9 cellular contexts compared by ENCODE assay signal in the genomic region with DNA sequence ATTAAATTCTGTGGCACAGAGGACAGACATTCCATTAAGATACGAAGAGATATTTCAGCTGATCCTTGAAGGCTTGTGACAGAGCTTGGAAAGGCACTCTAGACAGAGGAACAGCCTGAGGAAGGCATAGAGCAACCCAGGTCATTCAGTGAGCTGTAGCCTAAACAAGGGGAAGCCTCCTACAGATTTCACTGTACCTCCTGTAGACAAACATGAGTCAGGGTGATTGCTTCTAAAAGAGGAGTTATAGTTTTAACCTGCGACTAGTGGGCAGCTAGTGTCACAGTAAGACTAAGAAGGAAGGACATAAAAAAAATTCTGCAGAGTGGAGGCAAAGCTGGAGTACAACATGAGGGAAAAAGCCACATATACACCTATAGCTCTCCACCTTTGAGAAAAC. TPM values are rescaled to one million over a fixed set of nuclear protein-coding genes. Genes with fewer than 3 reads are reported as not detected.
DNase-seq lines count a peak whose midpoint lies in the region; ATAC-seq, FAIRE-seq and TF ChIP-seq lines count a peak whose summit lies in the region.
"Had no signal": no experiment of that assay in that cellular context is flagged by ENCODE, and none has a peak within 500 bp of the region (broad histone marks: within the 10 kb centered on the region; RNA-seq: fewer than 3 reads in every experiment).

No MANE protein-coding gene starts in this region.

- H3K27me3 Mint-ChIP-seq in stimulated activated memory B cell treated with anti-CD40 and anti-IgM and Interleukin-4, amounts not matched to agents 10 μg/mL and 1 μg/mL and 100 μg/mL, for 72 hours: no peaks in the 10 kb centered on the region
- no peaks in the 10 kb centered on the region for H3K27me3 Mint-ChIP-seq in naive thymus-derived CD8-positive, alpha-beta T cell

- H3K27me3 ChIP-seq in heart right ventricle (no peaks in the 10 kb centered on the region), bronchial epithelial cell (ENCODE audit: control insufficient read depth, insufficient read depth, low read length) (no peaks in the 10 kb centered on the region)

- H3K27ac Mint-ChIP-seq in stimulated activated memory B cell treated with anti-CD40 and anti-IgM and Interleukin-4, amounts not matched to agents 10 μg/mL and 1 μg/mL and 100 μg/mL, for 72 hours: peak overlapping the region; percentile 81
- H3K27ac Mint-ChIP-seq in naive thymus-derived CD8-positive, alpha-beta T cell: peak overlapping the region in 2 of 10 donors; percentile 22 to 60

- intact Hi-C loops in heart right ventricle (cut with DNase I): loop anchor here in 4 of 10 donors (5.0 to 10.0 kb wide), 2 partner anchors 53 to 55 kb away; a partner anchor contains a TSS
- intact Hi-C loops in cardiac septum (cut with DNase I): loop anchor here (2.0 kb wide), 1 partner anchor 57 kb away; a partner anchor contains a TSS

- no peak for DNase-seq in heart right ventricle
- DNase-seq in cardiac septum (ENCODE audit: low spot score): no peak
- peak; percentile 12 to 16 for DNase-seq in Kasumi-1 (lab: John Stamatoyannopoulos, UW)
- peak; percentile 72 for DNase-seq in bronchial epithelial cell (ENCODE audit: low read depth)
- no peak for DNase-seq in naive thymus-derived CD8-positive, alpha-beta T cell
- DNase-seq in stimulated activated CD4-positive, alpha-beta T cell treated with anti-CD3 and anti-CD28 coated beads, Interleukin-12 subunit alpha, Interleukin-12 subunit beta, amount 100 ng/mL, for 4 hours: no peak
- DNase-seq in activated effector memory CD4-positive, alpha-beta T cell treated with anti-CD3 and anti-CD28 coated beads, Interleukin-2, amount 50 U/mL, for 16 hours: no peak

- peak in 4 of 8 donors; percentile 49 to 71 (median 60) for ATAC-seq in heart right ventricle
- ATAC-seq in stimulated activated memory B cell treated with anti-CD40 and anti-IgM and Interleukin-4, amounts not matched to agents 10 μg/mL and 1 μg/mL and 100 μg/mL, for 72 hours: peak; percentile 60
- no peak for ATAC-seq in naive thymus-derived CD8-positive, alpha-beta T cell

- H3K4me3 ChIP-seq in heart right ventricle (no peak overlapping the region), bronchial epithelial cell (ENCODE audit: low read depth, low read length) (no peak overlapping the region)

- peaks cover 9 to 50% (median 30%) of the 10 kb centered on the region in 9 donors for H3K4me1 ChIP-seq in heart right ventricle

- H3K27ac ChIP-seq in heart right ventricle: peak overlapping the region in 7 of 10 donors; percentile 65 to 80 (median 70)

- peaks cover 34% of the 10 kb centered on the region for H3K36me3 Mint-ChIP-seq in stimulated activated memory B cell treated with anti-CD40 and anti-IgM and Interleukin-4, amounts not matched to agents 10 μg/mL and 1 μg/mL and 100 μg/mL, for 72 hours
- H3K36me3 Mint-ChIP-seq in naive thymus-derived CD8-positive, alpha-beta T cell: peaks cover 26 to 54% (median 46%) of the 10 kb centered on the region in 3 donors

- peak overlapping the region; percentile 26 for H3K4me3 Mint-ChIP-seq in stimulated activated memory B cell treated with anti-CD40 and anti-IgM and Interleukin-4, amounts not matched to agents 10 μg/mL and 1 μg/mL and 100 μg/mL, for 72 hours
- no peak overlapping the region for H3K4me3 Mint-ChIP-seq in naive thymus-derived CD8-positive, alpha-beta T cell

- TF ChIP-seq CTCF in heart right ventricle (IDR thresholded peaks at IDR 0.05) (no peak), bronchial epithelial cell (IDR thresholded peaks at IDR 0.05; ENCODE audit: insufficient read depth, low read length, severe bottlenecking) (no peak)

- H3K9me3 Mint-ChIP-seq in stimulated activated memory B cell treated with anti-CD40 and anti-IgM and Interleukin-4, amounts not matched to agents 10 μg/mL and 1 μg/mL and 100 μg/mL, for 72 hours: peaks cover 10% of the 10 kb centered on the region
- peaks cover 4 to 25% (median 17%) of the 10 kb centered on the region in 9 donors for H3K9me3 Mint-ChIP-seq in naive thymus-derived CD8-positive, alpha-beta T cell

- WGBS in heart right ventricle, 2 donors: 33 to 49% methylated on average over 2 of the region's 2 CpGs

- H3K36me3 ChIP-seq in heart right ventricle (peaks cover 0 to 18% (median 0%) of the 10 kb centered on the region in 9 donors), bronchial epithelial cell (ENCODE audit: control insufficient read depth, insufficient read depth, low read length) (peaks cover 2% of the 10 kb centered on the region)

- peaks cover 0 to 29% (median 4%) of the 10 kb centered on the region in 11 donors for H3K9me3 ChIP-seq in heart right ventricle

- no peak for FAIRE-seq in bronchial epithelial cell (lab: Jason Lieb, UNC)
- FAIRE-seq: G401.6 had no signal

- POLR2A ChIA-PET in naive thymus-derived CD8-positive, alpha-beta T cell (lab: Charles Lee): no interaction called here

- peaks cover 57% of the 10 kb centered on the region for H3K4me1 Mint-ChIP-seq in stimulated activated memory B cell treated with anti-CD40 and anti-IgM and Interleukin-4, amounts not matched to agents 10 μg/mL and 1 μg/mL and 100 μg/mL, for 72 hours
- H3K4me1 Mint-ChIP-seq in naive thymus-derived CD8-positive, alpha-beta T cell: peaks cover 11 to 48% (median 21%) of the 10 kb centered on the region in 4 donors

RNA-seq across cellular contexts. Expression of a gene that starts 43.5 kb away (rescaled TPM):
- under 1 TPM in 4 of 10 donors, not detected in 6; 0.10 to 0.30 (median 0.21) TPM for total RNA-seq in heart right ventricle
- under 1 TPM; 0.04 to 0.37 TPM for polyA plus RNA-seq in heart right ventricle
- 0.38 TPM for total RNA-seq in cardiac septum
- total RNA-seq in bronchial epithelial cell: 1.3 and 1.9 TPM in 2 replicates
- total RNA-seq in naive thymus-derived CD8-positive, alpha-beta T cell: under 1 TPM; 0.49 to 0.75 TPM
- under 1 TPM; 0.27 to 0.39 (median 0.39) TPM for polyA plus RNA-seq in naive thymus-derived CD8-positive, alpha-beta T cell

RNA-seq across cellular contexts. Expression of a gene that starts 56.0 kb away (rescaled TPM):
- total RNA-seq in heart right ventricle (10 to 100 TPM; 18.4 to 27.2 (median 23.8) TPM), cardiac septum (26.6 TPM), bronchial epithelial cell (22.4 and 23.8 TPM in 2 replicates)
- 1 to 10 TPM; 4.0 to 6.6 TPM for polyA plus RNA-seq in heart right ventricle
- total RNA-seq in naive thymus-derived CD8-positive, alpha-beta T cell: 10 to 100 TPM; 23.8 to 28.2 TPM
- 10 to 100 TPM; 12.4 to 20.1 (median 16.3) TPM for polyA plus RNA-seq in naive thymus-derived CD8-positive, alpha-beta T cell

RNA-seq across cellular contexts. Expression of a gene that starts 56.3 kb away (rescaled TPM):
- total RNA-seq in heart right ventricle: 10 to 100 TPM; 23.1 to 47.6 (median 37.9) TPM
- polyA plus RNA-seq in heart right ventricle: 1 to 10 TPM; 6.3 to 8.5 TPM
- 39.5 TPM for total RNA-seq in cardiac septum
- total RNA-seq in bronchial epithelial cell: 20.5 and 25.3 TPM in 2 replicates
- total RNA-seq in naive thymus-derived CD8-positive, alpha-beta T cell: 10 to 100 TPM; 44.0 to 45.1 TPM
- polyA plus RNA-seq in naive thymus-derived CD8-positive, alpha-beta T cell: 10 to 100 TPM; 12.8 to 17.4 (median 16.1) TPM

Comparison
In these comparisons a context has a peak if more than half of its experiments do, and no peak if none do; other contexts are left out.
1. DNase-seq: peak in Kasumi-1 (2 of 2) and bronchial epithelial cell (single experiment); none in heart right ventricle (0 of 2), cardiac septum (single experiment), naive thymus-derived CD8-positive, alpha-beta T cell (0 of 10), stimulated activated CD4-positive, alpha-beta T cell treated with anti-CD3 and anti-CD28 coated beads, Interleukin-12 subunit alpha, Interleukin-12 subunit beta, amount 100 ng/mL, for 4 hours (single experiment) and activated effector memory CD4-positive, alpha-beta T cell treated with anti-CD3 and anti-CD28 coated beads, Interleukin-2, amount 50 U/mL, for 16 hours (single experiment).